10 cellular contexts compared by ENCODE assay signal in genomic region chr3:132268956-132269355, GRCh38. TPM values are rescaled to one million over a fixed set of nuclear protein-coding genes. Genes with fewer than 3 reads are reported as not detected.
DNase-seq lines count a peak whose midpoint lies in the region; ATAC-seq, FAIRE-seq and TF ChIP-seq lines count a peak whose summit lies in the region.
"Had no signal": no experiment of that assay in that cellular context is flagged by ENCODE, and none has a peak within 500 bp of the region (broad histone marks: within the 10 kb centered on the region; RNA-seq: fewer than 3 reads in every experiment).

No MANE protein-coding gene starts in this region.

- H3K79me2 ChIP-seq in Loucy (ENCODE audit: insufficient read depth, low read length) (no peaks in the 10 kb centered on the region), osteoblast (ENCODE audit: insufficient read depth, low read length) (no peaks in the 10 kb centered on the region)

- H2AFZ ChIP-seq in Loucy (ENCODE audit: low read length), result no peak overlapping the region
- H2AFZ ChIP-seq in osteoblast (ENCODE audit: low read length), result no peak overlapping the region

- H3K9ac ChIP-seq in Loucy (ENCODE audit: low read depth, low read length, poor library complexity, severe bottlenecking), result no peak overlapping the region

- DNase-seq in GM10248 (ENCODE audit: extremely low spot score) (no peak), bronchial epithelial cell (ENCODE audit: low read depth) (peak; percentile 40), osteoblast (ENCODE audit: insufficient read length, low spot score, missing footprints) (no peak)
- DNase-seq in activated CD4-positive, alpha-beta memory T cell treated with anti-CD3 and anti-CD28 coated beads for 36 hours, result no peak
- DNase-seq: activated effector memory CD4-positive, alpha-beta T cell treated with anti-CD3 and anti-CD28 coated beads, Interleukin-2, amount 50 U/mL, for 16 hours had no signal

- H3K27ac ChIP-seq in osteoblast (ENCODE audit: low read depth, low read length), result no peak overlapping the region
- H3K27ac ChIP-seq: RWPE1 had no signal

- no peaks in the 10 kb centered on the region for H3K4me1 ChIP-seq in Loucy (ENCODE audit: insufficient read depth, low read length, poor library complexity, severe bottlenecking)
- no peaks in the 10 kb centered on the region for H3K4me1 ChIP-seq in osteoblast (ENCODE audit: insufficient read depth, low read length)

- no peak overlapping the region for H3K27ac Mint-ChIP-seq in activated T-helper 17 cell treated with anti-CD3 and anti-CD28 coated beads, Interleukin-2, amount 50 U/mL, for 72 hours
- no peak overlapping the region for H3K27ac Mint-ChIP-seq in activated CD4-positive, alpha-beta memory T cell treated with anti-CD3 and anti-CD28 coated beads for 36 hours

- peaks cover 12% of the 10 kb centered on the region for H3K27me3 Mint-ChIP-seq in activated T-helper 17 cell treated with anti-CD3 and anti-CD28 coated beads, Interleukin-2, amount 50 U/mL, for 72 hours
- H3K27me3 Mint-ChIP-seq in activated CD4-positive, alpha-beta memory T cell treated with anti-CD3 and anti-CD28 coated beads for 36 hours, result peaks cover 3% of the 10 kb centered on the region

- no peak overlapping the region for H3K4me2 ChIP-seq in Loucy (ENCODE audit: low read depth, low read length, poor library complexity, severe bottlenecking)
- H3K4me2 ChIP-seq in osteoblast (ENCODE audit: insufficient read depth, low read length), result no peak overlapping the region

- H3K27me3 ChIP-seq in Loucy (ENCODE audit: insufficient read depth, low read length, poor library complexity, severe bottlenecking), result no peaks in the 10 kb centered on the region
- H3K27me3 ChIP-seq in bronchial epithelial cell (ENCODE audit: control insufficient read depth, insufficient read depth, low read length), result no peaks in the 10 kb centered on the region
- no peaks in the 10 kb centered on the region for H3K27me3 ChIP-seq in osteoblast (ENCODE audit: insufficient read depth, low read length)

- H3K4me3 Mint-ChIP-seq in activated T-helper 17 cell treated with anti-CD3 and anti-CD28 coated beads, Interleukin-2, amount 50 U/mL, for 72 hours, result no peak overlapping the region
- H3K4me3 Mint-ChIP-seq in activated CD4-positive, alpha-beta memory T cell treated with anti-CD3 and anti-CD28 coated beads for 36 hours, result no peak overlapping the region

- TF ChIP-seq CTCF in GM10248 (IDR thresholded peaks at IDR 0.05; ENCODE audit: control extremely low read depth, extremely low read depth, low read depth, missing control alignments), result peak; percentile 18
- peak; percentile 58 for TF ChIP-seq CTCF in Loucy (conservative IDR thresholded peaks at IDR 0.05; ENCODE audit: low read length)
- TF ChIP-seq CTCF in bronchial epithelial cell (IDR thresholded peaks at IDR 0.05; ENCODE audit: insufficient read depth, low read length, severe bottlenecking), result peak; percentile 40
- TF ChIP-seq CTCF in osteoblast (IDR thresholded peaks at IDR 0.05; ENCODE audit: extremely low read depth, low read depth, low read length), result peak; percentile 60

- no peak for FAIRE-seq in bronchial epithelial cell (lab: Jason Lieb, UNC)
- FAIRE-seq: GM19239 had no signal

- H3K9me3 Mint-ChIP-seq in activated T-helper 17 cell treated with anti-CD3 and anti-CD28 coated beads, Interleukin-2, amount 50 U/mL, for 72 hours, result no peaks in the 10 kb centered on the region
- H3K9me3 Mint-ChIP-seq in activated CD4-positive, alpha-beta memory T cell treated with anti-CD3 and anti-CD28 coated beads for 36 hours, result no peaks in the 10 kb centered on the region

- H3K9me2 ChIP-seq in Loucy (replicated peaks; ENCODE audit: low read depth, low read length), result no peaks in the 10 kb centered on the region

- POLR2A ChIA-PET in GM10248 (lab: Yijun Ruan, JAX), result no interaction called here
- POLR2A ChIA-PET in activated CD4-positive, alpha-beta memory T cell treated with anti-CD3 and anti-CD28 coated beads for 36 hours (lab: Charles Lee), result no interaction called here

- intact Hi-C loops in activated CD4-positive, alpha-beta memory T cell treated with anti-CD3 and anti-CD28 coated beads for 36 hours (cut with micrococcal nuclease), result no loop called here

- no peaks in the 10 kb centered on the region for H3K36me3 Mint-ChIP-seq in activated T-helper 17 cell treated with anti-CD3 and anti-CD28 coated beads, Interleukin-2, amount 50 U/mL, for 72 hours (ENCODE audit: low read depth)
- no peaks in the 10 kb centered on the region for H3K36me3 Mint-ChIP-seq in activated CD4-positive, alpha-beta memory T cell treated with anti-CD3 and anti-CD28 coated beads for 36 hours

- no peaks in the 10 kb centered on the region for H3K36me3 ChIP-seq in Loucy (ENCODE audit: insufficient read depth, low read length)
- H3K36me3 ChIP-seq in bronchial epithelial cell (ENCODE audit: control insufficient read depth, insufficient read depth, low read length), result no peaks in the 10 kb centered on the region
- no peaks in the 10 kb centered on the region for H3K36me3 ChIP-seq in osteoblast (ENCODE audit: insufficient read depth, low read length)

- H3K9me3 ChIP-seq in Loucy (ENCODE audit: insufficient read depth, low read depth, low read length), result no peaks in the 10 kb centered on the region
- no peaks in the 10 kb centered on the region for H3K9me3 ChIP-seq in osteoblast (ENCODE audit: low read depth, low read length)

- CTCF ChIA-PET in GM10248 (lab: Yijun Ruan, JAX), result interaction anchor here (0.9 to 2.1 kb wide), 7 partner anchors 10 to 131 kb away, joined by 3 to 6 read pairs (median 3); no protein-coding TSS in a partner anchor
- CTCF ChIA-PET in activated CD4-positive, alpha-beta memory T cell treated with anti-CD3 and anti-CD28 coated beads for 36 hours (lab: Charles Lee), result no interaction called here

- no peaks in the 10 kb centered on the region for H3F3A ChIP-seq in Loucy (ENCODE audit: low read depth)

- no peaks in the 10 kb centered on the region for H3K4me1 Mint-ChIP-seq in activated T-helper 17 cell treated with anti-CD3 and anti-CD28 coated beads, Interleukin-2, amount 50 U/mL, for 72 hours
- no peaks in the 10 kb centered on the region for H3K4me1 Mint-ChIP-seq in activated CD4-positive, alpha-beta memory T cell treated with anti-CD3 and anti-CD28 coated beads for 36 hours (ENCODE audit: low read depth)

- ATAC-seq in activated T-helper 17 cell treated with anti-CD3 and anti-CD28 coated beads, Interleukin-2, amount 50 U/mL, for 72 hours (replicated peaks), result no peak
- ATAC-seq in GM21360 (IDR thresholded peaks at IDR 0.05; ENCODE audit: unreplicated experiment), result no peak

- H3K4me3 ChIP-seq in Loucy (ENCODE audit: low read length, poor library complexity, severe bottlenecking), result no peak overlapping the region
- no peak overlapping the region for H3K4me3 ChIP-seq in bronchial epithelial cell (ENCODE audit: low read depth, low read length)
- no peak overlapping the region for H3K4me3 ChIP-seq in osteoblast (ENCODE audit: insufficient read depth, low read length)

- H4K20me1 ChIP-seq in Loucy (ENCODE audit: insufficient read depth, low read length, poor library complexity, severe bottlenecking), result no peaks in the 10 kb centered on the region
- no peaks in the 10 kb centered on the region for H4K20me1 ChIP-seq in osteoblast (ENCODE audit: insufficient read depth, low read length)

RNA-seq across cellular contexts. Expression of gene ACP3, which starts 48.3 kb away (rescaled TPM):
- total RNA-seq in bronchial epithelial cell (1.6 and 7.0 TPM in 2 replicates), osteoblast (under 0.01 TPM in 1 of 2 replicates, not detected in the other)
- not detected for total RNA-seq in activated T-helper 17 cell treated with anti-CD3 and anti-CD28 coated beads, Interleukin-2, amount 50 U/mL, for 72 hours
- total RNA-seq in activated CD4-positive, alpha-beta memory T cell treated with anti-CD3 and anti-CD28 coated beads for 36 hours, result not detected
